Comparison of ENCODE assay signal across 8 cellular contexts in genomic region chr19:45667620-45668341, GRCh38. TPM values are rescaled to one million over a fixed set of nuclear protein-coding genes. Genes with fewer than 3 reads are reported as not detected.
DNase-seq lines count a peak whose midpoint lies in the region; ATAC-seq and TF ChIP-seq lines count a peak whose summit lies in the region.

GIPR (plus strand) TSS chr19:45668221; CDS start chr19:45669521, 1,300 bp downstream.

- H3K36me3 ChIP-seq in upper lobe of left lung: no peaks in the 10 kb centered on the region

- no peaks in the 10 kb centered on the region for H3K36me3 Mint-ChIP-seq in activated CD8-positive, alpha-beta T cell treated with anti-CD3 and anti-CD28 coated beads, Interleukin-2, amount 10 ng/mL, durations not matched to agents 7 days and 5 days (ENCODE audit: low read depth)
- H3K36me3 Mint-ChIP-seq in nephron (ENCODE audit: low read depth): no peaks in the 10 kb centered on the region

- H3K4me1 ChIP-seq in upper lobe of left lung: peaks cover 22 to 41% (median 33%) of the 10 kb centered on the region in 4 donors

- H3K27me3 ChIP-seq in upper lobe of left lung: peaks cover 0 to 31% (median 14%) of the 10 kb centered on the region in 4 donors

- peak within 1 kb of the TSS; percentile 85 for H3K4me3 Mint-ChIP-seq in activated CD8-positive, alpha-beta T cell treated with anti-CD3 and anti-CD28 coated beads, Interleukin-2, amount 10 ng/mL, durations not matched to agents 7 days and 5 days
- H3K4me3 Mint-ChIP-seq in nephron: peak within 1 kb of the TSS; percentile 56 to 65 (median 60)

- no peaks in the 10 kb centered on the region for H3K9me3 Mint-ChIP-seq in activated CD8-positive, alpha-beta T cell treated with anti-CD3 and anti-CD28 coated beads, Interleukin-2, amount 10 ng/mL, durations not matched to agents 7 days and 5 days (ENCODE audit: insufficient read depth)
- no peaks in the 10 kb centered on the region for H3K9me3 Mint-ChIP-seq in nephron

- peaks cover 43% of the 10 kb centered on the region for H3K4me1 Mint-ChIP-seq in activated CD8-positive, alpha-beta T cell treated with anti-CD3 and anti-CD28 coated beads, Interleukin-2, amount 10 ng/mL, durations not matched to agents 7 days and 5 days (ENCODE audit: low read depth)
- H3K4me1 Mint-ChIP-seq in nephron: peaks cover 9% of the 10 kb centered on the region

- peak within 1 kb of the TSS; percentile 55 for H3K4me3 ChIP-seq in epithelial cell of esophagus (ENCODE audit: low read length)
- H3K4me3 ChIP-seq in upper lobe of left lung: peak within 1 kb of the TSS; percentile 24 to 49 (median 41)

- H3K27ac Mint-ChIP-seq in activated CD8-positive, alpha-beta T cell treated with anti-CD3 and anti-CD28 coated beads, Interleukin-2, amount 10 ng/mL, durations not matched to agents 7 days and 5 days: peak within 1 kb of the TSS; percentile 73
- H3K27ac Mint-ChIP-seq in nephron: no peak within 1 kb of the TSS

- no peak for TF ChIP-seq EP300 in upper lobe of left lung (IDR thresholded peaks at IDR 0.05)

- no peaks in the 10 kb centered on the region for H3K9me3 ChIP-seq in upper lobe of left lung

- DNase-seq in NCI-H2029 (lab: John Stamatoyannopoulos, UW): peak; percentile 41
- DNase-seq in NCI-H2029 treated with DMSO at 0.1 percent for 48 hours (lab: John Stamatoyannopoulos, UW): no peak
- DNase-seq in NCI-H774 (lab: John Stamatoyannopoulos, UW): peak; percentile 58
- peak; percentile 82 for DNase-seq in activated CD8-positive, alpha-beta T cell treated with anti-CD3 and anti-CD28 coated beads, Interleukin-2, amount 10 ng/mL, durations not matched to agents 7 days and 5 days
- DNase-seq in epithelial cell of esophagus (ENCODE audit: low read depth): peak; percentile 91
- DNase-seq in upper lobe of left lung: peak; percentile 70 to 90

- TF ChIP-seq CTCF in epithelial cell of esophagus (IDR thresholded peaks at IDR 0.05; ENCODE audit: insufficient read depth, low read depth, low read length, missing control alignments) (no peak), nephron (IDR thresholded peaks at IDR 0.05; ENCODE audit: unreplicated experiment in 3 of 3) (no peak), upper lobe of left lung (IDR thresholded peaks at IDR 0.05) (no peak)

- peak; percentile 62 for ATAC-seq in activated CD8-positive, alpha-beta T cell treated with anti-CD3 and anti-CD28 coated beads, Interleukin-2, amount 10 ng/mL, durations not matched to agents 7 days and 5 days
- ATAC-seq in upper lobe of left lung (ENCODE audit: low FRiP score in 2 of 2): peak; percentile 29 to 49
- ATAC-seq in GM19395 (IDR thresholded peaks at IDR 0.05; ENCODE audit: unreplicated experiment): no peak

- peaks cover 2% of the 10 kb centered on the region for H3K27me3 Mint-ChIP-seq in activated CD8-positive, alpha-beta T cell treated with anti-CD3 and anti-CD28 coated beads, Interleukin-2, amount 10 ng/mL, durations not matched to agents 7 days and 5 days (ENCODE audit: low read depth)
- H3K27me3 Mint-ChIP-seq in nephron (ENCODE audit: low read depth): peaks cover 77% of the 10 kb centered on the region

- peak in 3 of 4 donors; percentile 13 to 39 (median 14) for TF ChIP-seq POLR2A in upper lobe of left lung (IDR thresholded peaks at IDR 0.05)

- CTCF ChIA-PET in activated CD8-positive, alpha-beta T cell treated with anti-CD3 and anti-CD28 coated beads, Interleukin-2, amount 10 ng/mL, durations not matched to agents 7 days and 5 days (lab: Charles Lee): interaction anchor here (0.8 to 5.2 kb wide), 9 partner anchors 10 to 183 kb away, joined by 3 to 31 read pairs (median 4); partner anchors contain the start of genes QPCTL, SIX5 and SNRPD2

- 16 to 38% methylated on average over 5 to 9 of the region's 15 CpGs for WGBS in upper lobe of left lung, 2 donors

- peak within 1 kb of the TSS in 3 of 4 donors; percentile 33 to 53 (median 35) for H3K27ac ChIP-seq in upper lobe of left lung

- POLR2A ChIA-PET in activated CD8-positive, alpha-beta T cell treated with anti-CD3 and anti-CD28 coated beads, Interleukin-2, amount 10 ng/mL, durations not matched to agents 7 days and 5 days (lab: Charles Lee): interaction anchor here (0.7 to 2.4 kb wide), 3 partner anchors 10 to 124 kb away, joined by 3 to 6 read pairs (median 6); no protein-coding TSS in a partner anchor

RNA-seq across cellular contexts. Expression of gene GIPR, which starts in this region (rescaled TPM):
- 1 to 10 TPM; 7.0 to 9.2 TPM for total RNA-seq in activated CD8-positive, alpha-beta T cell treated with anti-CD3 and anti-CD28 coated beads, Interleukin-2, amount 10 ng/mL, durations not matched to agents 7 days and 5 days
- total RNA-seq in upper lobe of left lung: 10 to 100 TPM in 1 of 6 donors, 1 to 10 TPM in 5; 2.9 to 17.8 (median 6.0) TPM
